8 cellular contexts compared by ENCODE assay signal in genomic region chr3:183635431-183636220, GRCh38. TPM values are rescaled to one million over a fixed set of nuclear protein-coding genes. Genes with fewer than 3 reads are reported as not detected.
DNase-seq lines count a peak whose midpoint lies in the region; ATAC-seq lines count a peak whose summit lies in the region.

TSS of gene KLHL24 (plus strand) at chr3:183635623. CDS start at chr3:183650357, 14,734 bp downstream.

- H3K36me3 Mint-ChIP-seq in activated CD4-positive, alpha-beta T cell treated with anti-CD3 and anti-CD28 coated beads for 36 hours (ENCODE audit: low read depth): no peaks in the 10 kb centered on the region

- peak within 1 kb of the TSS; percentile 87 for H3K4me3 Mint-ChIP-seq in activated CD4-positive, alpha-beta T cell treated with anti-CD3 and anti-CD28 coated beads for 36 hours

- peak within 1 kb of the TSS; percentile 92 for H3K27ac Mint-ChIP-seq in activated CD4-positive, alpha-beta T cell treated with anti-CD3 and anti-CD28 coated beads for 36 hours

- H3K27ac ChIP-seq in cingulate gyrus (ENCODE audit: low read depth, low read length): peak within 1 kb of the TSS; percentile 96

- peak; percentile 98 for DNase-seq in Ammon's horn (ENCODE audit: low spot score)
- DNase-seq in GM19238 (ENCODE audit: insufficient read length, low spot score): peak; percentile 83
- DNase-seq in NCI-H510A treated with DMSO at 0.1 percent for 48 hours (lab: John Stamatoyannopoulos, UW): peak; percentile 91
- peak; percentile 95 for DNase-seq in activated CD4-positive, alpha-beta T cell treated with anti-CD3 and anti-CD28 coated beads for 36 hours
- peak; percentile 91 for DNase-seq in kidney tubule cell (ENCODE audit: low spot score)
- peak; percentile 68 to 89 (median 80) for DNase-seq in stimulated activated CD4-positive, alpha-beta T cell treated with anti-CD3 and anti-CD28 coated beads, Interleukin-1b, Interleukin-23, amount 100 ng/mL, for 24 hours (ENCODE audit: low read depth in 4 of 4, low spot score in 1 of 4)

- H3K9me3 Mint-ChIP-seq in activated CD4-positive, alpha-beta T cell treated with anti-CD3 and anti-CD28 coated beads for 36 hours (ENCODE audit: low read depth): no peaks in the 10 kb centered on the region

- H3K27me3 Mint-ChIP-seq in activated CD4-positive, alpha-beta T cell treated with anti-CD3 and anti-CD28 coated beads for 36 hours: no peaks in the 10 kb centered on the region

- ATAC-seq in HG03442 (IDR thresholded peaks at IDR 0.05; ENCODE audit: unreplicated experiment): peak; percentile 84
- ATAC-seq in activated CD4-positive, alpha-beta T cell treated with anti-CD3 and anti-CD28 coated beads for 36 hours: peak; percentile 85

- H3K4me1 Mint-ChIP-seq in activated CD4-positive, alpha-beta T cell treated with anti-CD3 and anti-CD28 coated beads for 36 hours: peaks cover 36% of the 10 kb centered on the region

- CTCF ChIA-PET in activated CD4-positive, alpha-beta T cell treated with anti-CD3 and anti-CD28 coated beads for 36 hours (lab: Charles Lee): interaction anchor here (0.6 to 1.8 kb wide), 7 partner anchors 10 to 158 kb away, joined by 3 to 9 read pairs (median 4); partner anchors contain the start of gene YEATS2

- intact Hi-C loops in activated CD4-positive, alpha-beta T cell treated with anti-CD3 and anti-CD28 coated beads for 36 hours (cut with DNase I, micrococcal nuclease): loop anchor here (1.0 to 5.0 kb wide), 15 partner anchors 62 to 843 kb away; partner anchors contain the start of genes KLHL6 (in 2 of the 2), ABCF3 (in 1 of the 2), AP2M1 (in 1 of the 2) and ATP11B (in 1 of the 2)

- POLR2A ChIA-PET in activated CD4-positive, alpha-beta T cell treated with anti-CD3 and anti-CD28 coated beads for 36 hours (lab: Charles Lee): interaction anchor here (0.6 to 2.6 kb wide), 6 partner anchors 13 to 495 kb away, joined by 3 to 19 read pairs (median 5); partner anchors contain the start of genes KLHL6 and YEATS2

RNA-seq across cellular contexts. Expression of gene KLHL24, which starts in this region (rescaled TPM):
- total RNA-seq in activated CD4-positive, alpha-beta T cell treated with anti-CD3 and anti-CD28 coated beads for 36 hours: 10 to 100 TPM in 1 of 2 experiments, 1 to 10 TPM in 1; 9.6 to 15.8 TPM

Comparison
In these comparisons a context has a peak if more than half of its experiments do, and no peak if none do; other contexts are left out.
1. Peak in every context shown above with its lines: DNase-seq, ATAC-seq and H3K27ac ChIP-seq.